In genomic region chr12:47791351-47791746, GRCh38 we compare ENCODE assay signal across 22 cellular contexts. TPM values are rescaled to one million over a fixed set of nuclear protein-coding genes. Genes with fewer than 3 reads are reported as not detected.
DNase-seq lines count a peak whose midpoint lies in the region; ATAC-seq and TF ChIP-seq lines count a peak whose summit lies in the region.
"Had no signal": no experiment of that assay in that cellular context is flagged by ENCODE, and none has a peak within 500 bp of the region (broad histone marks: within the 10 kb centered on the region; RNA-seq: fewer than 3 reads in every experiment).

No MANE protein-coding gene starts in this region.

- peaks cover 100% of the 10 kb centered on the region for H3K36me3 ChIP-seq in lower lobe of right lung

- no peaks in the 10 kb centered on the region for H3K9me3 ChIP-seq in lower lobe of right lung
- H3K9me3 ChIP-seq: BLaER1 had no signal

- no peaks in the 10 kb centered on the region for H3K9me3 Mint-ChIP-seq in activated naive CD4-positive, alpha-beta T cell treated with anti-CD3 and anti-CD28 coated beads for 36 hours
- no peaks in the 10 kb centered on the region for H3K9me3 Mint-ChIP-seq in stimulated activated naive CD8-positive, alpha-beta T cell treated with anti-CD3 and anti-CD28 coated beads, Interleukin-15, amount 100 ng/mL, for 72 hours
- H3K9me3 Mint-ChIP-seq in stimulated activated naive B cell treated with anti-CD40 and anti-IgM and Interleukin-4, amounts not matched to agents 10 μg/mL and 1 μg/mL and 100 μg/mL, for 72 hours: no peaks in the 10 kb centered on the region
- H3K9me3 Mint-ChIP-seq: CD4-positive, CD25-positive, alpha-beta regulatory T cell had no signal

- no peak overlapping the region for H3K4me3 Mint-ChIP-seq in activated naive CD4-positive, alpha-beta T cell treated with anti-CD3 and anti-CD28 coated beads for 36 hours
- peak overlapping the region in 1 of 2 donors; percentile 13 for H3K4me3 Mint-ChIP-seq in stimulated activated naive CD8-positive, alpha-beta T cell treated with anti-CD3 and anti-CD28 coated beads, Interleukin-15, amount 100 ng/mL, for 72 hours
- H3K4me3 Mint-ChIP-seq in stimulated activated naive B cell treated with anti-CD40 and anti-IgM and Interleukin-4, amounts not matched to agents 10 μg/mL and 1 μg/mL and 100 μg/mL, for 72 hours: no peak overlapping the region
- H3K4me3 Mint-ChIP-seq: CD4-positive, CD25-positive, alpha-beta regulatory T cell had no signal

- H3K27ac Mint-ChIP-seq in activated naive CD4-positive, alpha-beta T cell treated with anti-CD3 and anti-CD28 coated beads for 36 hours: peak overlapping the region; percentile 13
- peak overlapping the region; percentile 13 to 34 for H3K27ac Mint-ChIP-seq in stimulated activated naive CD8-positive, alpha-beta T cell treated with anti-CD3 and anti-CD28 coated beads, Interleukin-15, amount 100 ng/mL, for 72 hours
- no peak overlapping the region for H3K27ac Mint-ChIP-seq in stimulated activated naive B cell treated with anti-CD40 and anti-IgM and Interleukin-4, amounts not matched to agents 10 μg/mL and 1 μg/mL and 100 μg/mL, for 72 hours

- H3K4me1 Mint-ChIP-seq in activated naive CD4-positive, alpha-beta T cell treated with anti-CD3 and anti-CD28 coated beads for 36 hours (ENCODE audit: low read depth): peaks cover 19% of the 10 kb centered on the region
- peaks cover 47% of the 10 kb centered on the region for H3K4me1 Mint-ChIP-seq in stimulated activated naive CD8-positive, alpha-beta T cell treated with anti-CD3 and anti-CD28 coated beads, Interleukin-15, amount 100 ng/mL, for 72 hours
- peaks cover 0 to 3% of the 10 kb centered on the region in 2 donors for H3K4me1 Mint-ChIP-seq in stimulated activated naive B cell treated with anti-CD40 and anti-IgM and Interleukin-4, amounts not matched to agents 10 μg/mL and 1 μg/mL and 100 μg/mL, for 72 hours

- intact Hi-C loops in activated naive CD4-positive, alpha-beta T cell treated with anti-CD3 and anti-CD28 coated beads for 36 hours (cut with micrococcal nuclease): no loop called here
- intact Hi-C loops in lower lobe of right lung (cut with DNase I): no loop called here

- H3K27me3 Mint-ChIP-seq in activated naive CD4-positive, alpha-beta T cell treated with anti-CD3 and anti-CD28 coated beads for 36 hours (ENCODE audit: low read depth): no peaks in the 10 kb centered on the region
- H3K27me3 Mint-ChIP-seq in stimulated activated naive CD8-positive, alpha-beta T cell treated with anti-CD3 and anti-CD28 coated beads, Interleukin-15, amount 100 ng/mL, for 72 hours: no peaks in the 10 kb centered on the region
- H3K27me3 Mint-ChIP-seq in stimulated activated naive B cell treated with anti-CD40 and anti-IgM and Interleukin-4, amounts not matched to agents 10 μg/mL and 1 μg/mL and 100 μg/mL, for 72 hours: no peaks in the 10 kb centered on the region
- H3K27me3 Mint-ChIP-seq: CD4-positive, CD25-positive, alpha-beta regulatory T cell had no signal

- peaks cover 62% of the 10 kb centered on the region for H3K36me3 Mint-ChIP-seq in activated naive CD4-positive, alpha-beta T cell treated with anti-CD3 and anti-CD28 coated beads for 36 hours (ENCODE audit: low read depth)
- H3K36me3 Mint-ChIP-seq in stimulated activated naive B cell treated with anti-CD40 and anti-IgM and Interleukin-4, amounts not matched to agents 10 μg/mL and 1 μg/mL and 100 μg/mL, for 72 hours: peaks cover 63 to 70% of the 10 kb centered on the region in 2 donors

- no peak for DNase-seq in activated naive CD4-positive, alpha-beta T cell treated with anti-CD3 and anti-CD28 coated beads for 36 hours
- no peak for DNase-seq in activated naive CD4-positive, alpha-beta T cell treated with anti-CD3 and anti-CD28 coated beads, Interleukin-2, amount 50 U/mL, for 16 hours
- DNase-seq in stimulated activated naive CD8-positive, alpha-beta T cell treated with anti-CD3 and anti-CD28 coated beads, Interleukin-15, amount 100 ng/mL, for 72 hours: no peak
- DNase-seq in stimulated activated naive CD8-positive, alpha-beta T cell treated with anti-CD3 and anti-CD28 coated beads, Interleukin-15, Interleukin-2, amounts not matched to agents 100 U/mL and 50 U/mL, for 24 hours: no peak
- DNase-seq in lower lobe of right lung (peak; percentile 35), hepatic stellate cell (ENCODE audit: low spot score) (no peak)
- DNase-seq in stimulated activated naive B cell treated with anti-CD40 and anti-IgM and Interleukin-4, amounts not matched to agents 10 μg/mL and 1 μg/mL and 100 μg/mL, for 72 hours: no peak
- DNase-seq: CD4-positive, CD25-positive, alpha-beta regulatory T cell; H7; Kasumi-1; NCI-H1092 treated with DMSO at 0.1 percent for 48 hours; NCI-H1436; NCI-H187; NCI-H2081 treated with DMSO at 0.1 percent for 48 hours; NCI-H2171; NCI-H226; NCI-H510A; NCI-H69; RPMI8226; SHP77 treated with DMSO at 0.1 percent for 48 hours had no signal

- TF ChIP-seq CTCF in lower lobe of right lung (IDR thresholded peaks at IDR 0.05): no peak

- no peak overlapping the region for H3K27ac ChIP-seq in lower lobe of right lung
- H3K27ac ChIP-seq: BLaER1 had no signal

- H3K27me3 ChIP-seq in lower lobe of right lung (ENCODE audit: low read depth): no peaks in the 10 kb centered on the region
- H3K27me3 ChIP-seq: BLaER1 had no signal

- no peak overlapping the region for H3K4me3 ChIP-seq in lower lobe of right lung
- H3K4me3 ChIP-seq: BLaER1 had no signal

- no peaks in the 10 kb centered on the region for H3K4me1 ChIP-seq in lower lobe of right lung
- H3K4me1 ChIP-seq: BLaER1 had no signal

- CTCF ChIA-PET in activated naive CD4-positive, alpha-beta T cell treated with anti-CD3 and anti-CD28 coated beads for 36 hours (lab: Charles Lee): interaction anchor here (3.0 to 3.7 kb wide), 2 partner anchors 48 to 49 kb away, joined by 15 to 18 read pairs; no protein-coding TSS in a partner anchor

- ATAC-seq in stimulated activated naive CD8-positive, alpha-beta T cell treated with anti-CD3 and anti-CD28 coated beads, Interleukin-15, amount 100 ng/mL, for 72 hours: no peak
- no peak for ATAC-seq in stimulated activated naive CD8-positive, alpha-beta T cell treated with anti-CD3 and anti-CD28 coated beads, Interleukin-15, Interleukin-2, amounts not matched to agents 100 U/mL and 50 U/mL, for 24 hours
- ATAC-seq in lower lobe of right lung: no peak
- ATAC-seq in stimulated activated naive B cell treated with anti-CD40 and anti-IgM and Interleukin-4, amounts not matched to agents 10 μg/mL and 1 μg/mL and 100 μg/mL, for 72 hours (replicated peaks): no peak
- ATAC-seq: HepG2 had no signal

RNA-seq across cellular contexts. Expression of gene SLC48A1, which starts 18.3 kb away (rescaled TPM):
- total RNA-seq in activated naive CD4-positive, alpha-beta T cell treated with anti-CD3 and anti-CD28 coated beads for 36 hours: 10 to 100 TPM; 16.6 to 21.0 TPM
- total RNA-seq in lower lobe of right lung: 39.9 TPM

RNA-seq across cellular contexts. Expression of gene HDAC7, which starts 28.4 kb away (rescaled TPM):
- total RNA-seq in activated naive CD4-positive, alpha-beta T cell treated with anti-CD3 and anti-CD28 coated beads for 36 hours: 100 to 1,000 TPM; 272 to 289 TPM
- 104 TPM for total RNA-seq in lower lobe of right lung

RNA-seq across cellular contexts. Expression of gene RAPGEF3, which starts 32.7 kb away (rescaled TPM):
- total RNA-seq in activated naive CD4-positive, alpha-beta T cell treated with anti-CD3 and anti-CD28 coated beads for 36 hours: 1 to 10 TPM; 1.5 to 1.6 TPM
- 44.5 TPM for total RNA-seq in lower lobe of right lung

Comparison
In these comparisons a context has a peak if more than half of its experiments do, and no peak if none do; other contexts are left out.
1. RNA of gene RAPGEF3, which starts 32.7 kb away (total RNA-seq): 44.5 TPM in lower lobe of right lung (single experiment); 1.5 to 1.6 TPM in activated naive CD4-positive, alpha-beta T cell treated with anti-CD3 and anti-CD28 coated beads for 36 hours; every median in the first group is over 10 times any median in the second.